Comparison of ENCODE assay signal across 23 cellular contexts in the genomic region with DNA sequence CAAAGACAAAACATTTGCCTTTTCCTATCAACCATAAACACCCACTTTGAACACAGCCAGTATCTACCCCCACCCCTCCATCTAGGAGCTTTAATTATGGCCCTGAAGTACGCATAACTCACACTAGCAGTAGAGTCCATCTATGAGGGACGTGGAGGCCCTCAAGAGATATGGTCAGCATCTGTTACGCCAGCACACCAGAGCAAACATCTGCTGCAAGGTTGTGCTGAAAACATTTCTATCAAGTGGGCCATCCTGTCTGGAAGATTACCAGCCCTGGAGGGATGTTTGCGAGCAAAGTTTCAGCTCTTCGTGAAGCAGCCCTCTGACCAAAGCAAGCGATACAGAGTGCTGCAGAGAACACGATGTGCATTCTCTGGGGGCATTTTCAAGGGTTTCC.
DNase-seq lines count a peak whose midpoint lies in the region; ATAC-seq and TF ChIP-seq lines count a peak whose summit lies in the region.
"Had no signal": no experiment of that assay in that cellular context is flagged by ENCODE, and none has a peak within 500 bp of the region (broad histone marks: within the 10 kb centered on the region; RNA-seq: fewer than 3 reads in every experiment).

No MANE protein-coding gene starts in this region.

- H3K23ac ChIP-seq in IMR-90 (ENCODE audit: low read depth, low read length): peak overlapping the region; percentile 46
- no peak overlapping the region for H3K23ac ChIP-seq in trophoblast cell (ENCODE audit: low read length)

- H4K91ac ChIP-seq in IMR-90 (ENCODE audit: insufficient read depth, low read depth, low read length): peak overlapping the region; percentile 48; the same call in 1 of the 2 replicates
- no peak overlapping the region for H4K91ac ChIP-seq in trophoblast cell (ENCODE audit: low read depth, low read length)

- H2BK5ac ChIP-seq in IMR-90 (ENCODE audit: low read depth, low read length, poor library complexity, severe bottlenecking) (no peak overlapping the region), trophoblast cell (ENCODE audit: low read depth, low read length, poor library complexity) (no peak overlapping the region)

- H3K27me3 ChIP-seq in IMR-90 (ENCODE audit: control insufficient read depth, insufficient read depth, low read length) (no peaks in the 10 kb centered on the region), trophoblast cell (ENCODE audit: insufficient read depth, low read length) (no peaks in the 10 kb centered on the region), tibial nerve (no peaks in the 10 kb centered on the region)
- H3K27me3 ChIP-seq: MG63 had no signal

- H3K14ac ChIP-seq in IMR-90 (replicated peaks; ENCODE audit: low read depth, low read length) (peak overlapping the region; percentile 79), trophoblast cell (ENCODE audit: low read length) (no peak overlapping the region)

- ATAC-seq in activated CD8-positive, alpha-beta T cell treated with anti-CD3 and anti-CD28 coated beads for 36 hours: no peak
- no peak for ATAC-seq in activated CD8-positive, alpha-beta T cell treated with anti-CD3 and anti-CD28 coated beads, Interleukin-2, amount 10 ng/mL, durations not matched to agents 7 days and 5 days
- no peak for ATAC-seq in IMR-90 (ENCODE audit: low read depth)
- no peak for ATAC-seq in central memory CD8-positive, alpha-beta T cell (replicated peaks; ENCODE audit: extremely low read depth, poor library complexity, severe bottlenecking)
- ATAC-seq: A549; activated CD4-positive, CD25-positive, alpha-beta regulatory T cell treated with anti-CD3 and anti-CD28 coated beads, Interleukin-2, amount 50 U/mL, for 24 hours; naive thymus-derived CD4-positive, alpha-beta T cell; stimulated activated naive CD8-positive, alpha-beta T cell treated with anti-CD3 and anti-CD28 coated beads, Interleukin-15, Interleukin-2, amounts not matched to agents 100 U/mL and 50 U/mL, for 24 hours had no signal

- in situ Hi-C loops in IMR-90 (cut with MboI; ENCODE audit: low sequenced_read_pairs): no loop called here

- no peak overlapping the region for H2BK12ac ChIP-seq in trophoblast cell (ENCODE audit: low read length)

- no peak overlapping the region for H2BK120ac ChIP-seq in IMR-90 (ENCODE audit: low read depth, low read length)
- H2BK120ac ChIP-seq in trophoblast cell (ENCODE audit: insufficient read depth, low read length, poor library complexity): no peak overlapping the region

- H3K27ac Mint-ChIP-seq in activated CD8-positive, alpha-beta T cell treated with anti-CD3 and anti-CD28 coated beads for 36 hours: peak overlapping the region; percentile 9
- no peak overlapping the region for H3K27ac Mint-ChIP-seq in activated CD8-positive, alpha-beta T cell treated with anti-CD3 and anti-CD28 coated beads, Interleukin-2, amount 10 ng/mL, durations not matched to agents 7 days and 5 days
- H3K27ac Mint-ChIP-seq in central memory CD8-positive, alpha-beta T cell (ENCODE audit: low read depth): peak overlapping the region; percentile 33

- no peak for TF ChIP-seq CTCF in activated CD8-positive, alpha-beta T cell treated with anti-CD3 and anti-CD28 coated beads for 36 hours (IDR thresholded peaks at IDR 0.05)
- TF ChIP-seq CTCF in IMR-90 (conservative IDR thresholded peaks at IDR 0.05; ENCODE audit: low read depth, low read length) (no peak), tibial nerve (IDR thresholded peaks at IDR 0.05) (no peak)

- H4K8ac ChIP-seq in IMR-90 (ENCODE audit: low read depth in 2 of 2, low read length in 2 of 2) (peak overlapping the region in 1 of 2 experiments; percentile 44; a peak in 1 of 4 replicates), trophoblast cell (ENCODE audit: low read depth, low read length) (no peak overlapping the region)

- peaks cover 45% of the 10 kb centered on the region for H3K9me1 ChIP-seq in IMR-90 (ENCODE audit: insufficient read depth, low read length)

- 88% methylated on average over 4 of the region's 7 CpGs; no CpG with 5 or more reads in 1 of the 2 experiments for whole genome bisulfite sequencing in IMR-90 (ENCODE audit: extremely low coverage in 2 of 2, insufficient read length in 1 of 2), 2 experiments
- WGBS in trophoblast cell (ENCODE audit: extremely low coverage, insufficient coverage, insufficient read length): no CpG with 5 or more reads among the region's 7 CpGs
- WGBS in tibial nerve, 2 donors: 70 to 77% methylated on average over 7 of the region's 7 CpGs

- TF ChIP-seq RAD21 in IMR-90 (IDR thresholded peaks at IDR 0.05; ENCODE audit: low read length): no peak

- BruUV-seq in IMR-90 (replicated peaks; lab: Mats Ljungman, UMichigan): no TSS peak

- no peak overlapping the region for H3K56ac ChIP-seq in IMR-90 (ENCODE audit: extremely low read depth, insufficient read depth, low read length)

- dilution Hi-C loops in IMR-90 (cut with HindIII; ENCODE audit: low sequenced_read_pairs, unreplicated experiment): no loop called here

- no peak overlapping the region for H3K18ac ChIP-seq in IMR-90 (ENCODE audit: low read depth, low read length)
- no peak overlapping the region for H3K18ac ChIP-seq in trophoblast cell (ENCODE audit: low read length)

- H2AK9ac ChIP-seq in IMR-90 (replicated peaks; ENCODE audit: low read depth, low read length, poor library complexity): no peak overlapping the region

- H3K79me2 ChIP-seq in trophoblast cell (ENCODE audit: control insufficient read depth, insufficient read depth, low read length, poor library complexity): no peaks in the 10 kb centered on the region

- no peak overlapping the region for H4K12ac ChIP-seq in trophoblast cell (ENCODE audit: low read depth, low read length)

- no peak overlapping the region for H3K4me3 ChIP-seq in IMR-90 (ENCODE audit: insufficient read depth, low read depth, low read length)
- H3K4me3 ChIP-seq in trophoblast cell (ENCODE audit: low read depth, low read length): no peak overlapping the region
- H3K4me3 ChIP-seq in tibial nerve: no peak overlapping the region
- H3K4me3 ChIP-seq: A549, coronary artery, MG63 had no signal

- no peak overlapping the region for H4K5ac ChIP-seq in IMR-90 (ENCODE audit: low read depth, low read length)

- peak overlapping the region; percentile 50; the same call in 1 of the 2 replicates for H2BK20ac ChIP-seq in IMR-90 (ENCODE audit: low read depth, low read length)

- intact Hi-C loops in activated CD8-positive, alpha-beta T cell treated with anti-CD3 and anti-CD28 coated beads for 36 hours (cut with micrococcal nuclease): no loop called here
- intact Hi-C loops in IMR-90 (cut with micrococcal nuclease): no loop called here

- H2AK5ac ChIP-seq in IMR-90 (ENCODE audit: low read depth, low read length) (peak overlapping the region; percentile 41), trophoblast cell (ENCODE audit: low read length) (no peak overlapping the region)

- H3K9me3 ChIP-seq in IMR-90 (ENCODE audit: control insufficient read depth, insufficient read depth, low read length) (no peaks in the 10 kb centered on the region), trophoblast cell (ENCODE audit: insufficient read depth, low read depth, low read length) (no peaks in the 10 kb centered on the region), tibial nerve (no peaks in the 10 kb centered on the region)
- H3K9me3 ChIP-seq: A549, MG63 had no signal

- CTCF ChIA-PET in activated CD8-positive, alpha-beta T cell treated with anti-CD3 and anti-CD28 coated beads for 36 hours (lab: Charles Lee): no interaction called here
- CTCF ChIA-PET in activated CD8-positive, alpha-beta T cell treated with anti-CD3 and anti-CD28 coated beads, Interleukin-2, amount 10 ng/mL, durations not matched to agents 7 days and 5 days (lab: Charles Lee): interaction anchor here (1.8 kb wide), 1 partner anchor 36 kb away, joined by 3 read pairs; no protein-coding TSS in a partner anchor
- CTCF ChIA-PET in IMR-90 (lab: Yijun Ruan, JAX): no interaction called here

- POLR2A ChIA-PET in activated CD8-positive, alpha-beta T cell treated with anti-CD3 and anti-CD28 coated beads for 36 hours (lab: Charles Lee): interaction anchor here (0.6 kb wide), 1 partner anchor 16 kb away, joined by 3 read pairs; no protein-coding TSS in a partner anchor
- POLR2A ChIA-PET in activated CD8-positive, alpha-beta T cell treated with anti-CD3 and anti-CD28 coated beads, Interleukin-2, amount 10 ng/mL, durations not matched to agents 7 days and 5 days (lab: Charles Lee): no interaction called here
- POLR2A ChIA-PET in IMR-90 (lab: Charles Lee; ENCODE audit: unreplicated experiment): no interaction called here

- no peak overlapping the region for H3K4me3 Mint-ChIP-seq in activated CD8-positive, alpha-beta T cell treated with anti-CD3 and anti-CD28 coated beads for 36 hours
- H3K4me3 Mint-ChIP-seq in activated CD8-positive, alpha-beta T cell treated with anti-CD3 and anti-CD28 coated beads, Interleukin-2, amount 10 ng/mL, durations not matched to agents 7 days and 5 days: no peak overlapping the region
- H3K4me3 Mint-ChIP-seq in central memory CD8-positive, alpha-beta T cell: no peak overlapping the region
- H3K4me3 Mint-ChIP-seq: naive thymus-derived CD4-positive, alpha-beta T cell had no signal

- H2AFZ ChIP-seq in IMR-90 (replicated peaks; ENCODE audit: low read length, poor library complexity) (no peak overlapping the region), trophoblast cell (ENCODE audit: insufficient read depth, low read length, poor library complexity) (no peak overlapping the region)
- H2AFZ ChIP-seq: parathyroid adenoma had no signal

- peak in 1 of 2 donors; percentile 14 for TF ChIP-seq EP300 in tibial nerve (IDR thresholded peaks at IDR 0.05)

- DNase-seq in activated CD8-positive, alpha-beta T cell treated with anti-CD3 and anti-CD28 coated beads for 36 hours: no peak
- DNase-seq in activated CD8-positive, alpha-beta T cell treated with anti-CD3 and anti-CD28 coated beads, Interleukin-2, amount 10 ng/mL, durations not matched to agents 7 days and 5 days: no peak
- no peak for DNase-seq in IMR-90
- DNase-seq in central memory CD8-positive, alpha-beta T cell (ENCODE audit: low spot score in 2 of 2): no peak
- DNase-seq in trophoblast cell: no peak
- no peak for DNase-seq in NCI-H187 (lab: John Stamatoyannopoulos, UW)
- DNase-seq in NCI-H2029 treated with DMSO at 0.1 percent for 48 hours (lab: John Stamatoyannopoulos, UW): no peak
- no peak for DNase-seq in tibial nerve (ENCODE audit: low spot score in 2 of 2)
- DNase-seq: activated naive CD4-positive, alpha-beta T cell treated with anti-CD3 and anti-CD28 coated beads, Interleukin-2, amount 50 U/mL, for 16 hours; C1 segment of cervical spinal cord; GDM1; H7; kidney; MG63; naive thymus-derived CD4-positive, alpha-beta T cell; NCI-H1436; NCI-H2171 treated with DMSO at 0.1 percent for 48 hours; NCI-H82; stimulated activated naive CD8-positive, alpha-beta T cell treated with anti-CD3 and anti-CD28 coated beads, Interleukin-15, Interleukin-2, amounts not matched to agents 100 U/mL and 50 U/mL, for 24 hours had no signal

- peaks cover 20% of the 10 kb centered on the region for H3K36me3 Mint-ChIP-seq in activated CD8-positive, alpha-beta T cell treated with anti-CD3 and anti-CD28 coated beads for 36 hours (ENCODE audit: low read depth)
- H3K36me3 Mint-ChIP-seq in activated CD8-positive, alpha-beta T cell treated with anti-CD3 and anti-CD28 coated beads, Interleukin-2, amount 10 ng/mL, durations not matched to agents 7 days and 5 days (ENCODE audit: low read depth): peaks cover 30% of the 10 kb centered on the region
- peaks cover 17% of the 10 kb centered on the region for H3K36me3 Mint-ChIP-seq in central memory CD8-positive, alpha-beta T cell (ENCODE audit: insufficient read depth)

- H4K20me1 ChIP-seq in IMR-90 (ENCODE audit: insufficient read depth, low read length): peaks cover 54% of the 10 kb centered on the region; the same call in 1 of the 2 replicates

- H3K4me2 ChIP-seq in IMR-90 (ENCODE audit: low read depth, low read length) (no peak overlapping the region), trophoblast cell (ENCODE audit: low read length) (peak overlapping the region; percentile 11)
- H3K4me2 ChIP-seq: A549 had no signal

- H3K9me3 Mint-ChIP-seq in activated CD8-positive, alpha-beta T cell treated with anti-CD3 and anti-CD28 coated beads for 36 hours: no peaks in the 10 kb centered on the region
- no peaks in the 10 kb centered on the region for H3K9me3 Mint-ChIP-seq in activated CD8-positive, alpha-beta T cell treated with anti-CD3 and anti-CD28 coated beads, Interleukin-2, amount 10 ng/mL, durations not matched to agents 7 days and 5 days (ENCODE audit: insufficient read depth)
- H3K9me3 Mint-ChIP-seq in central memory CD8-positive, alpha-beta T cell: no peaks in the 10 kb centered on the region

- no peak overlapping the region for H3K9ac ChIP-seq in IMR-90 (ENCODE audit: low read depth, low read length)
- no peak overlapping the region for H3K9ac ChIP-seq in trophoblast cell (ENCODE audit: low read length)
- H3K9ac ChIP-seq: parathyroid adenoma had no signal

- H2BK15ac ChIP-seq in IMR-90 (ENCODE audit: low read depth, low read length): no peak overlapping the region

- TF ChIP-seq POLR2A in IMR-90 (IDR thresholded peaks at IDR 0.05; ENCODE audit: low read depth, low read length): no peak
- TF ChIP-seq POLR2A in tibial nerve (IDR thresholded peaks at IDR 0.05): no peak

- no peaks in the 10 kb centered on the region for H3K27me3 Mint-ChIP-seq in activated CD8-positive, alpha-beta T cell treated with anti-CD3 and anti-CD28 coated beads for 36 hours
- no peaks in the 10 kb centered on the region for H3K27me3 Mint-ChIP-seq in activated CD8-positive, alpha-beta T cell treated with anti-CD3 and anti-CD28 coated beads, Interleukin-2, amount 10 ng/mL, durations not matched to agents 7 days and 5 days (ENCODE audit: low read depth)
- no peaks in the 10 kb centered on the region for H3K27me3 Mint-ChIP-seq in central memory CD8-positive, alpha-beta T cell
- H3K27me3 Mint-ChIP-seq: naive thymus-derived CD4-positive, alpha-beta T cell had no signal

- peaks cover 75% of the 10 kb centered on the region for H3K4me1 Mint-ChIP-seq in activated CD8-positive, alpha-beta T cell treated with anti-CD3 and anti-CD28 coated beads for 36 hours (ENCODE audit: low read depth)
- H3K4me1 Mint-ChIP-seq in activated CD8-positive, alpha-beta T cell treated with anti-CD3 and anti-CD28 coated beads, Interleukin-2, amount 10 ng/mL, durations not matched to agents 7 days and 5 days (ENCODE audit: low read depth): peaks cover 66% of the 10 kb centered on the region
- H3K4me1 Mint-ChIP-seq in central memory CD8-positive, alpha-beta T cell: peaks cover 80% of the 10 kb centered on the region

- peak overlapping the region; percentile 64 for H3K4ac ChIP-seq in IMR-90 (ENCODE audit: low read depth, low read length)
- H3K4ac ChIP-seq in trophoblast cell (ENCODE audit: low read depth, low read length): no peak overlapping the region

- H3K79me1 ChIP-seq in IMR-90 (ENCODE audit: low read depth in 1 of 2, low read length in 2 of 2) (peaks cover 52 to 77% of the 10 kb centered on the region in 2 experiments), trophoblast cell (ENCODE audit: low read length) (no peaks in the 10 kb centered on the region)

- peaks cover 20% of the 10 kb centered on the region for H3K4me1 ChIP-seq in IMR-90 (ENCODE audit: control insufficient read depth, insufficient read depth, low read length)
- peaks cover 6 to 26% of the 10 kb centered on the region in 2 experiments for H3K4me1 ChIP-seq in trophoblast cell (ENCODE audit: control insufficient read depth in 1 of 2, insufficient read depth in 2 of 2, low read length in 2 of 2)
- peaks cover under 1 to 89% (median 29%) of the 10 kb centered on the region in 4 donors for H3K4me1 ChIP-seq in tibial nerve

- no peak overlapping the region for H3K27ac ChIP-seq in IMR-90 (ENCODE audit: insufficient read depth, low read length)
- no peak overlapping the region for H3K27ac ChIP-seq in trophoblast cell (ENCODE audit: low read depth, low read length)
- peak overlapping the region in 2 of 4 donors; percentile 8 to 45 for H3K27ac ChIP-seq in tibial nerve
- H3K27ac ChIP-seq: A549, parathyroid adenoma had no signal

- peaks cover 42% of the 10 kb centered on the region for H3K36me3 ChIP-seq in IMR-90 (ENCODE audit: control insufficient read depth, insufficient read depth, low read length)
- peaks cover 8 to 17% of the 10 kb centered on the region in 2 experiments for H3K36me3 ChIP-seq in trophoblast cell (ENCODE audit: control insufficient read depth in 1 of 2, insufficient read depth in 2 of 2, low read length in 2 of 2)
- peaks cover 0 to 17% (median 0%) of the 10 kb centered on the region in 3 donors for H3K36me3 ChIP-seq in tibial nerve
